In the genomic region with DNA sequence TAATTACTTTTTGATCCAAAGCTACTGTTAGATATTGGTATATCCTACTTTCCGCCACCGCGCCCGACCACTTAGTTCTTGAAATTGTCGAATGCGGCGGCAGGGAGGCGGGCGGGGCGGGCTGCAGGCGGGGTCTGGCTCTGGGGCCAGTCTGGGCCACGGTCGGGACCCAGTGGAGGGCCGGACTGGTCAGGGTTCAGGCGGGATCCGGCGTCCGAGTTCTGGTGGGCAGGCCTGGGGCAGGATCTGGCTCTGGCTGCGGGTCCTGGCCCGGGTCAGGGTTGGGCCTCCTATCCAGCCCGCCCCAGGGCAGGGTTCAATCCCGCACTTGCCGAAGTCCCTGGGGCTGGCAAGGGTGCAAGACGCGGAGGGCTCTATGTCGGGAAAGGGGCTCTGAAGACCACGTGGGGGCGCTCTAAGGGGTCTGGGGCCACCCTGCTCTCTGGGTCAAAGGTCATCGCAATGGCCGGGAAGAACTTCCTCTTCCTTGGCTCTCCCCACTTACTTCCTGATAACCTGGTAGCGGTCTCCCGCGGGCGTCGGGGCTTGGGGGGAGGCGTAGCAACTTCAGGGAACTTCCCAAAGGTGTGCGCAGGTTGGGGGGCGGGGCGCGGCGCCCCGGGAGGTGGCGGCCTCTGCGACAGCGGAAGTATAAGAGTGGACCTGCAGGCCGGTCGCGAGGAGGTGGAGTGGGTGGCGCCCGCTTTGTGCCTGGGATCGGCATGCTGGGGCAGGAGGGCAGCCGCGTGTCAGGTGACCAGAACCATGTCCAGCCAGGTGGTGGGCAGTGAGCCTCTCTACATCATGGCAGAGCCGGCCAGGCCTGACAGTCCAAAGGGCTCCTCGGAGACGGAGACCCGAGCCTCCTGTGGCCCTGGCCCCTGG, we compare ENCODE assay signal across 17 cellular contexts.
"Had no signal": no experiment of that assay in that cellular context is flagged by ENCODE, and none has a peak within 500 bp of the region (broad histone marks: within the 10 kb centered on the region; RNA-seq: fewer than 3 reads in every experiment).

No MANE protein-coding gene starts in this region.

- DNase-seq: Karpas-422, KG1, MM.1S, NCI-H1092 treated with DMSO at 0.1 percent for 48 hours, NCI-H1436, NCI-H187, NCI-H2029 treated with DMSO at 0.1 percent for 48 hours, NCI-H2227 treated with DMSO at 0.1 percent for 48 hours, NCI-H524, NCI-H526 treated with DMSO at 0.1 percent for 48 hours, NCI-H748 treated with DMSO at 0.1 percent for 48 hours, Right ventricle myocardium superior, RPMI8226, SIG-M5, SK-N-SH, SW 1271 had no signal

- H3K9me3 ChIP-seq: SK-N-SH had no signal

- H3K9ac ChIP-seq: SK-N-SH had no signal

- H3K4me2 ChIP-seq: SK-N-SH had no signal

- FAIRE-seq: RCC 7860 had no signal
